8 cellular contexts compared by ENCODE assay signal in genomic region chr1:39691383-39692151, GRCh38. TPM values are rescaled to one million over a fixed set of nuclear protein-coding genes. Genes with fewer than 3 reads are reported as not detected.
DNase-seq lines count a peak whose midpoint lies in the region; ATAC-seq and TF ChIP-seq lines count a peak whose summit lies in the region.

HPCAL4 (minus strand) TSS chr1:39691433; CDS start chr1:39684603, 6,830 bp downstream.

- no peaks in the 10 kb centered on the region for H3K9me3 ChIP-seq in PC-9 (ENCODE audit: insufficient read depth, low read depth)

- no peaks in the 10 kb centered on the region for H3K36me3 ChIP-seq in PC-9 (ENCODE audit: low read depth)

- H4K20me1 ChIP-seq in PC-9 (ENCODE audit: insufficient read depth), result no peaks in the 10 kb centered on the region

- POLR2A ChIA-PET in PC-9 (lab: Charles Lee; ENCODE audit: unreplicated experiment), result interaction anchor here (0.6 to 0.9 kb wide), 3 partner anchors 19 to 323 kb away, joined by 3 to 7 read pairs (median 5); no protein-coding TSS in a partner anchor
- POLR2A ChIA-PET in naive thymus-derived CD8-positive, alpha-beta T cell (lab: Charles Lee), result interaction anchor here (0.6 to 4.9 kb wide), 14 partner anchors 8 to 1700 kb away, joined by 3 to 44 read pairs (median 4); partner anchors contain the start of genes NT5C1A and PPIE

- no TSS peak for BruUV-seq in PC-9 (replicated peaks; lab: Mats Ljungman, UMichigan)

- H3K36me3 Mint-ChIP-seq in CD14-positive monocyte, result peaks cover 0 to 1% of the 10 kb centered on the region in 2 donors
- no peaks in the 10 kb centered on the region for H3K36me3 Mint-ChIP-seq in IgD-negative memory B cell
- no peaks in the 10 kb centered on the region for H3K36me3 Mint-ChIP-seq in naive thymus-derived CD8-positive, alpha-beta T cell
- no peaks in the 10 kb centered on the region for H3K36me3 Mint-ChIP-seq in stimulated activated effector memory CD8-positive, alpha-beta T cell treated with anti-CD3 and anti-CD28 coated beads, Interleukin-12 subunit alpha, Interleukin-12 subunit beta, amount 100 ng/mL, for 72 hours

- peaks cover 71 to 99% (median 84%) of the 10 kb centered on the region in 3 donors for H3K27me3 Mint-ChIP-seq in CD14-positive monocyte (ENCODE audit: low read depth in 3 of 3)
- peaks cover 51% of the 10 kb centered on the region for H3K27me3 Mint-ChIP-seq in IgD-negative memory B cell
- peaks cover 0 to 34% (median 2%) of the 10 kb centered on the region in 5 donors for H3K27me3 Mint-ChIP-seq in naive thymus-derived CD8-positive, alpha-beta T cell

- TF ChIP-seq CTCF in CD14-positive monocyte (IDR thresholded peaks at IDR 0.05) (no peak), PC-9 (conservative IDR thresholded peaks at IDR 0.05) (no peak), fibroblast of mammary gland (conservative IDR thresholded peaks at IDR 0.05; ENCODE audit: control insufficient read depth, insufficient read depth, low read depth, low read length) (no peak)

- H3K4me1 Mint-ChIP-seq in CD14-positive monocyte (peaks cover 16% of the 10 kb centered on the region), IgD-negative memory B cell (peaks cover 0 to 7% (median 0%) of the 10 kb centered on the region in 3 donors)
- peaks cover 22 to 47% (median 34%) of the 10 kb centered on the region in 4 donors for H3K4me1 Mint-ChIP-seq in naive thymus-derived CD8-positive, alpha-beta T cell
- peaks cover 22% of the 10 kb centered on the region for H3K4me1 Mint-ChIP-seq in stimulated activated effector memory CD8-positive, alpha-beta T cell treated with anti-CD3 and anti-CD28 coated beads, Interleukin-12 subunit alpha, Interleukin-12 subunit beta, amount 100 ng/mL, for 72 hours

- peaks cover 7% of the 10 kb centered on the region; the same call in 1 of the 2 replicates for H3K27me3 ChIP-seq in PC-9 (ENCODE audit: insufficient read depth, low read depth)

- peaks cover 0 to 24% (median 7%) of the 10 kb centered on the region in 7 donors for H3K9me3 Mint-ChIP-seq in CD14-positive monocyte
- H3K9me3 Mint-ChIP-seq in IgD-negative memory B cell, result no peaks in the 10 kb centered on the region
- no peaks in the 10 kb centered on the region for H3K9me3 Mint-ChIP-seq in naive thymus-derived CD8-positive, alpha-beta T cell
- H3K9me3 Mint-ChIP-seq in stimulated activated effector memory CD8-positive, alpha-beta T cell treated with anti-CD3 and anti-CD28 coated beads, Interleukin-12 subunit alpha, Interleukin-12 subunit beta, amount 100 ng/mL, for 72 hours, result no peaks in the 10 kb centered on the region

- H3K9me2 ChIP-seq in PC-9 (ENCODE audit: insufficient read depth), result no peaks in the 10 kb centered on the region

- H3K4me3 Mint-ChIP-seq in CD14-positive monocyte (peak within 1 kb of the TSS; percentile 57 to 83), IgD-negative memory B cell (peak within 1 kb of the TSS; percentile 53 to 89 (median 64))
- H3K4me3 Mint-ChIP-seq in naive thymus-derived CD8-positive, alpha-beta T cell, result peak within 1 kb of the TSS; percentile 80 to 97 (median 87)
- peak within 1 kb of the TSS; percentile 75 for H3K4me3 Mint-ChIP-seq in stimulated activated effector memory CD8-positive, alpha-beta T cell treated with anti-CD3 and anti-CD28 coated beads, Interleukin-12 subunit alpha, Interleukin-12 subunit beta, amount 100 ng/mL, for 72 hours

- H2AFZ ChIP-seq in PC-9, result peak within 1 kb of the TSS; percentile 9; the same call in 1 of the 2 replicates

- H3K27ac Mint-ChIP-seq in CD14-positive monocyte (peak within 1 kb of the TSS in 1 of 7 donors; percentile 32), IgD-negative memory B cell (no peak within 1 kb of the TSS)
- peak within 1 kb of the TSS; percentile 58 to 95 (median 90) for H3K27ac Mint-ChIP-seq in naive thymus-derived CD8-positive, alpha-beta T cell
- peak within 1 kb of the TSS; percentile 53 for H3K27ac Mint-ChIP-seq in stimulated activated effector memory CD8-positive, alpha-beta T cell treated with anti-CD3 and anti-CD28 coated beads, Interleukin-12 subunit alpha, Interleukin-12 subunit beta, amount 100 ng/mL, for 72 hours

- intact Hi-C loops in CD14-positive monocyte (cut with micrococcal nuclease) (no loop called here), PC-9 (cut with micrococcal nuclease; ENCODE audit: unreplicated experiment) (no loop called here)

- no peak within 1 kb of the TSS for H3K27ac ChIP-seq in PC-9

- peaks cover 8% of the 10 kb centered on the region; the same call in 1 of the 2 replicates for H3F3A ChIP-seq in PC-9 (ENCODE audit: insufficient read depth, low read depth)

- peak; percentile 85 for ATAC-seq in GM21381 (IDR thresholded peaks at IDR 0.05; ENCODE audit: unreplicated experiment)
- ATAC-seq in naive thymus-derived CD8-positive, alpha-beta T cell, result peak; percentile 83 to 87
- ATAC-seq in stimulated activated effector memory CD8-positive, alpha-beta T cell treated with anti-CD3 and anti-CD28 coated beads, Interleukin-12 subunit alpha, Interleukin-12 subunit beta, amount 100 ng/mL, for 72 hours, result peak; percentile 95

- H3K4me3 ChIP-seq in PC-9 (peak within 1 kb of the TSS; percentile 52), fibroblast of mammary gland (ENCODE audit: control insufficient read depth, low read depth, low read length) (no peak within 1 kb of the TSS)

- CTCF ChIA-PET in PC-9 (lab: Charles Lee), result interaction anchor here (0.5 to 2.0 kb wide), 6 partner anchors 10 to 593 kb away, joined by 3 to 13 read pairs (median 3); no protein-coding TSS in a partner anchor

- peak; percentile 80 for DNase-seq in CD14-positive monocyte (ENCODE audit: low spot score)
- DNase-seq in PC-9, result peak; percentile 86 to 97
- DNase-seq in activated T-helper 1 cell treated with anti-CD3 and anti-CD28 coated beads, Interleukin-2, amount 50 U/mL, for 16 hours (ENCODE audit: low read depth in 1 of 2, low spot score in 1 of 2), result peak; percentile 78 to 85
- DNase-seq in fibroblast of mammary gland (ENCODE audit: low read depth), result peak; percentile 43
- DNase-seq in naive thymus-derived CD8-positive, alpha-beta T cell, result peak; percentile 78 to 96 (median 88)
- DNase-seq in stimulated activated effector memory CD8-positive, alpha-beta T cell treated with anti-CD3 and anti-CD28 coated beads, Interleukin-12 subunit alpha, Interleukin-12 subunit beta, amount 100 ng/mL, for 72 hours (ENCODE audit: low spot score in 2 of 2), result peak; percentile 70 to 92

- H3K4me2 ChIP-seq in PC-9, result peak within 1 kb of the TSS; percentile 74

- peaks cover 15% of the 10 kb centered on the region for H3K4me1 ChIP-seq in PC-9 (replicated peaks; ENCODE audit: insufficient read depth)

- no peaks in the 10 kb centered on the region for H3K79me2 ChIP-seq in PC-9 (ENCODE audit: low read depth)

RNA-seq across cellular contexts. Expression of gene HPCAL4, which starts in this region (rescaled TPM):
- polyA plus RNA-seq in CD14-positive monocyte (under 1 TPM in 1 of 2 donors, not detected in 1; 0.03 TPM), IgD-negative memory B cell (0.29 TPM)
- 0.07 TPM in 1 of 2 replicates, not detected in the other for total RNA-seq in PC-9 (2021)
- 10 to 100 TPM; 31.9 to 32.5 TPM for total RNA-seq in naive thymus-derived CD8-positive, alpha-beta T cell
- polyA plus RNA-seq in naive thymus-derived CD8-positive, alpha-beta T cell, result 1 to 10 TPM; 2.1 to 4.6 (median 3.9) TPM

Comparison
In these comparisons a context has a peak if more than half of its experiments do, and no peak if none do; other contexts are left out.
1. RNA of gene HPCAL4 (total RNA-seq): 31.9 to 32.5 TPM in naive thymus-derived CD8-positive, alpha-beta T cell; 0.07 TPM in PC-9; every median in the first group is over 10 times any median in the second.
2. Peak in DNase-seq in CD14-positive monocyte; RNA of the gene not detected or under 1 TPM.
3. Peak in DNase-seq, H3K4me3 ChIP-seq and H3K4me2 ChIP-seq in PC-9; RNA of the gene not detected or under 1 TPM.
4. H3K27ac Mint-ChIP-seq: peak in naive thymus-derived CD8-positive, alpha-beta T cell (10 of 10) and stimulated activated effector memory CD8-positive, alpha-beta T cell treated with anti-CD3 and anti-CD28 coated beads, Interleukin-12 subunit alpha, Interleukin-12 subunit beta, amount 100 ng/mL, for 72 hours (single experiment); none in IgD-negative memory B cell (0 of 3).
5. Peak in every context shown above with its lines, with median percentiles within 50 percentile points of each other: DNase-seq, H3K4me3 Mint-ChIP-seq and ATAC-seq.